1 cellular context compared by ENCODE assay signal in the genomic region with DNA sequence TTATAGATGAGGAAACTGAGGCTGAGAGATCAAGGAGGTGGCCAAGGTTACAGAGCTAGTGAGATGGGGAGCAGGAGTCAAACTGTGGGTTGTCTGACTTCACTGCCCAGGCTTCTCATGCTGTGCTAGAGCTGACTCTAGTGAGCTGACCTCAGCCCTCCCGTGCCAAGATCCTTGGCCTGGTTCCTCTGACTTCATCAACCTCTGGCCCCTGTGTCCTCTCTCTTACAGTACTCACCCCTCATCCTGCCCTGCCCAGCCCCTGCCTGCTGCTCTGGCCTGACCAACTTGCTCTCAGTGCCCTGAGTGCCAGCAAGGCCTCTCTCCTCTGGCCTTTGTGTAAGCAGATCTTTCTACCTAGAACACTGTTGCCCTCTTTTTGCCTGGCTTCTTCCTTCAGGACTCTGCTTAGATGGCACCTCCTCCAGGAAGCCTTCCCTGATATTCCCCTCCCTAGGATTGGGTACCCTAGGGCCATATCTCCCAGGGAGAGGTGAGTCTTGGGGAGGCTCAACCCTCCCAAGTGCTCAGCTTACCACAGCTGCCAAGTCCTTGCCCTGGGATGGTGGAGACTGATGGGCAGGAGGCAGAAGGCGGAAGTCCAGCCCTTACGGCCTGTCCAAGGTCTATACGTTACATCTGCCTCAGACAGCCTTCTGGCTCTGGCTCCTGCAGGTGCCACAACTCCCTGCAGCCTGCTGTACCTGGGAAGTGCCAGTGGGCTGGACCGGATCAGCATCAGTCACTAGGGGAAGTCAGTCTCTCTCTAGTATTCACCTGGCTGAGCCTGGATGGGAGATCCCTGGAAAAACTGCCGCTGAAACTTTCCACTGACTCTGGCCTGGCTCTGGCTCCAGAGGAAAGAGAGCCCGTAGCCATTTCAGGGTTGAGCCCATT.
TF ChIP-seq lines count a peak whose summit lies in the region.

No MANE protein-coding gene starts in this region.

TF ChIP-seq in K562, 482 proteins besides CTCF, POLR2A, EP300 and RAD21:
- TF ChIP-seq, protein P1, sequence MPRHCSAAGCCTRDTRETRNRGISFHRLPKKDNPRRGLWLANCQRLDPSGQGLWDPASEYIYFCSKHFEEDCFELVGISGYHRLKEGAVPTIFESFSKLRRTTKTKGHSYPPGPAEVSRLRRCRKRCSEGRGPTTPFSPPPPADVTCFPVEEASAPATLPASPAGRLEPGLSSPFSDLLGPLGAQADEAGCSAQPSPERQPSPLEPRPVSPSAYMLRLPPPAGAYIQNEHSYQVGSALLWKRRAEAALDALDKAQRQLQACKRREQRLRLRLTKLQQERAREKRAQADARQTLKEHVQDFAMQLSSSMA (CRISPR knock-in tag; IDR thresholded peaks at IDR 0.05), result no peak
- no peak for TF ChIP-seq CXXC5 (CRISPR knock-in tag; IDR thresholded peaks at IDR 0.05)
- TF ChIP-seq ZKSCAN1 (IDR thresholded peaks at IDR 0.05; ENCODE audit: low read depth, low read length), result no peak
- TF ChIP-seq, protein P2, sequence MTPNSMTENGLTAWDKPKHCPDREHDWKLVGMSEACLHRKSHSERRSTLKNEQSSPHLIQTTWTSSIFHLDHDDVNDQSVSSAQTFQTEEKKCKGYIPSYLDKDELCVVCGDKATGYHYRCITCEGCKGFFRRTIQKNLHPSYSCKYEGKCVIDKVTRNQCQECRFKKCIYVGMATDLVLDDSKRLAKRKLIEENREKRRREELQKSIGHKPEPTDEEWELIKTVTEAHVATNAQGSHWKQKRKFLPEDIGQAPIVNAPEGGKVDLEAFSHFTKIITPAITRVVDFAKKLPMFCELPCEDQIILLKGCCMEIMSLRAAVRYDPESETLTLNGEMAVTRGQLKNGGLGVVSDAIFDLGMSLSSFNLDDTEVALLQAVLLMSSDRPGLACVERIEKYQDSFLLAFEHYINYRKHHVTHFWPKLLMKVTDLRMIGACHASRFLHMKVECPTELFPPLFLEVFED (CRISPR knock-in tag; conservative IDR thresholded peaks at IDR 0.05), result no peak
- TF ChIP-seq HNRNPUL1 (IDR thresholded peaks at IDR 0.05; ENCODE audit: low read length), result no peak
- TF ChIP-seq KDM4B (IDR thresholded peaks at IDR 0.05; ENCODE audit: borderline replicate concordance in 2 of 2, low read depth in 1 of 2), result no peak
- peak; percentile 7 for TF ChIP-seq RBM25 (IDR thresholded peaks at IDR 0.05; ENCODE audit: low read depth, low read length, severe bottlenecking)
- no peak for TF ChIP-seq TCF7L2 (IDR thresholded peaks at IDR 0.05; ENCODE audit: low read depth, low read length)
- peak; percentile 94 for TF ChIP-seq ZFP36 (IDR thresholded peaks at IDR 0.05; ENCODE audit: low read depth, low read length, partially characterized antibody)
- no peak for TF ChIP-seq HNRNPLL (IDR thresholded peaks at IDR 0.05; ENCODE audit: low read depth, low read length, poor library complexity, severe bottlenecking)
